ENCODE assay signal across 9 cellular contexts in genomic region chr4:147550626-147551250, GRCh38.
A peak's percentile ranks its signal among the peaks of the same experiment; 100 is the strongest.
DNase-seq lines count a peak whose midpoint lies in the region; ATAC-seq and TF ChIP-seq lines count a peak whose summit lies in the region.
"Had no signal": no experiment of that assay in that cellular context is flagged by ENCODE, and none has a peak within 500 bp of the region (broad histone marks: within the 10 kb centered on the region; RNA-seq: fewer than 3 reads in every experiment).

No MANE protein-coding gene starts in this region.

- DNase-seq in SJSA1 (ENCODE audit: low read depth in 1 of 2, low spot score in 2 of 2), result peak in 1 of 2 experiments; percentile 36
- DNase-seq in myocyte (ENCODE audit: low read depth), result peak; percentile 81
- DNase-seq in NCI-H2029 treated with DMSO at 0.1 percent for 48 hours (lab: John Stamatoyannopoulos, UW), result no peak
- DNase-seq in stimulated activated CD4-positive, alpha-beta T cell treated with anti-CD3 and anti-CD28 coated beads, Interleukin-4, amount 100 ng/mL, for 24 hours, result no peak
- DNase-seq in stimulated activated CD4-positive, alpha-beta T cell treated with anti-CD3 and anti-CD28 coated beads, Interleukin-4, amount 100 ng/mL, for 1 hour, result no peak
- no peak for DNase-seq in ovary

- H3K27me3 ChIP-seq in SJSA1 (replicated peaks) (no peaks in the 10 kb centered on the region), ovary (no peaks in the 10 kb centered on the region)
- H3K27me3 ChIP-seq: thyroid gland had no signal

- H3K27ac ChIP-seq in SJSA1, result peak overlapping the region; percentile 27
- no peak overlapping the region for H3K27ac ChIP-seq in ovary
- H3K27ac ChIP-seq: thyroid gland had no signal

- 38 to 46% (median 44%) methylated on average over 8 of the region's 8 CpGs for WGBS in ovary, 3 donors

- no peak for TF ChIP-seq CTCF in ovary (IDR thresholded peaks at IDR 0.05)

- ATAC-seq in GM18502 (IDR thresholded peaks at IDR 0.05; ENCODE audit: poor library complexity, unreplicated experiment), result peak; percentile 85
- ATAC-seq in GM21825 (IDR thresholded peaks at IDR 0.05; ENCODE audit: unreplicated experiment), result peak; percentile 63

- peaks cover 41% of the 10 kb centered on the region for H3K4me1 ChIP-seq in SJSA1 (replicated peaks)
- H3K4me1 ChIP-seq in ovary (ENCODE audit: insufficient read depth), result peaks cover 2% of the 10 kb centered on the region

- H3K9me3 ChIP-seq in SJSA1 (replicated peaks) (no peaks in the 10 kb centered on the region), ovary (no peaks in the 10 kb centered on the region)
- H3K9me3 ChIP-seq: thyroid gland had no signal

- H3K36me3 ChIP-seq in SJSA1, result no peaks in the 10 kb centered on the region
- no peaks in the 10 kb centered on the region for H3K36me3 ChIP-seq in ovary
- H3K36me3 ChIP-seq: thyroid gland had no signal

- TF ChIP-seq POLR2A in ovary (IDR thresholded peaks at IDR 0.05), result no peak

- TF ChIP-seq EP300 in ovary (IDR thresholded peaks at IDR 0.05), result no peak

- intact Hi-C loops in ovary (cut with DNase I), result no loop called here

- H3K4me3 ChIP-seq in SJSA1 (0 out of 2 replicates have a peak overlapping the region, but pooled peaks have one; percentile 8), ovary (no peak overlapping the region)
- H3K4me3 ChIP-seq: thyroid gland had no signal
